Comparison of ENCODE assay signal across 8 cellular contexts in genomic region chr10:91551856-91552255, GRCh38.
DNase-seq lines count a peak whose midpoint lies in the region; ATAC-seq and TF ChIP-seq lines count a peak whose summit lies in the region.

No MANE protein-coding gene starts in this region.

- no peak for ATAC-seq in activated CD8-positive, alpha-beta T cell treated with anti-CD3 and anti-CD28 coated beads for 36 hours
- ATAC-seq in activated CD8-positive, alpha-beta T cell treated with anti-CD3 and anti-CD28 coated beads, Interleukin-2, amount 10 ng/mL, durations not matched to agents 7 days and 5 days = no peak
- ATAC-seq in HG02938 (IDR thresholded peaks at IDR 0.05; ENCODE audit: unreplicated experiment) = no peak
- no peak for ATAC-seq in GM19463 (IDR thresholded peaks at IDR 0.05; ENCODE audit: unreplicated experiment)

- peak; percentile 37 for TF ChIP-seq CTCF in activated CD8-positive, alpha-beta T cell treated with anti-CD3 and anti-CD28 coated beads for 36 hours (IDR thresholded peaks at IDR 0.05)
- peak; percentile 22 to 77 (median 60) for TF ChIP-seq CTCF in dorsolateral prefrontal cortex (IDR thresholded peaks at IDR 0.05 in 54 of 56, conservative IDR thresholded peaks at IDR 0.05 in 2 of 56; ENCODE audit: low read depth in 1 of 56, partially characterized antibody in 56 of 56)

- H3K4me3 Mint-ChIP-seq in activated CD8-positive, alpha-beta T cell treated with anti-CD3 and anti-CD28 coated beads for 36 hours = no peak overlapping the region
- no peak overlapping the region for H3K4me3 Mint-ChIP-seq in activated CD8-positive, alpha-beta T cell treated with anti-CD3 and anti-CD28 coated beads, Interleukin-2, amount 10 ng/mL, durations not matched to agents 7 days and 5 days

- peak overlapping the region in 19 of 59 donors; percentile 4 to 47 (median 23) for H3K4me3 ChIP-seq in dorsolateral prefrontal cortex

- no peaks in the 10 kb centered on the region for H3K36me3 Mint-ChIP-seq in activated CD8-positive, alpha-beta T cell treated with anti-CD3 and anti-CD28 coated beads for 36 hours (ENCODE audit: low read depth)
- no peaks in the 10 kb centered on the region for H3K36me3 Mint-ChIP-seq in activated CD8-positive, alpha-beta T cell treated with anti-CD3 and anti-CD28 coated beads, Interleukin-2, amount 10 ng/mL, durations not matched to agents 7 days and 5 days (ENCODE audit: low read depth)

- no peaks in the 10 kb centered on the region for H3K4me1 Mint-ChIP-seq in activated CD8-positive, alpha-beta T cell treated with anti-CD3 and anti-CD28 coated beads for 36 hours (ENCODE audit: low read depth)
- H3K4me1 Mint-ChIP-seq in activated CD8-positive, alpha-beta T cell treated with anti-CD3 and anti-CD28 coated beads, Interleukin-2, amount 10 ng/mL, durations not matched to agents 7 days and 5 days (ENCODE audit: low read depth) = no peaks in the 10 kb centered on the region

- intact Hi-C loops in activated CD8-positive, alpha-beta T cell treated with anti-CD3 and anti-CD28 coated beads for 36 hours (cut with micrococcal nuclease) = loop anchor here (10.0 kb wide), 1 partner anchor 167 kb away; no protein-coding TSS in a partner anchor
- intact Hi-C loops in dorsolateral prefrontal cortex (cut with DNase I) = loop anchor here in 1 of 2 donors (2.0 kb wide), 2 partner anchors 83 to 253 kb away; no protein-coding TSS in a partner anchor

- peak; percentile 33 for DNase-seq in activated CD8-positive, alpha-beta T cell treated with anti-CD3 and anti-CD28 coated beads for 36 hours
- no peak for DNase-seq in activated CD8-positive, alpha-beta T cell treated with anti-CD3 and anti-CD28 coated beads, Interleukin-2, amount 10 ng/mL, durations not matched to agents 7 days and 5 days
- DNase-seq in NCI-H526 treated with DMSO at 0.1 percent for 48 hours (lab: John Stamatoyannopoulos, UW) (peak; percentile 38), dorsolateral prefrontal cortex (peak in 4 of 10 donors; percentile 25 to 52 (median 38)), lung microvascular endothelial cell (ENCODE audit: low read depth in 2 of 2) (peak; percentile 69 to 82)
- no peak for DNase-seq in activated CD4-positive, alpha-beta T cell treated with anti-CD3 and anti-CD28 coated beads, Interleukin-2, amount 50 U/mL, for 1 hour

- H3K9me3 Mint-ChIP-seq in activated CD8-positive, alpha-beta T cell treated with anti-CD3 and anti-CD28 coated beads for 36 hours = no peaks in the 10 kb centered on the region
- H3K9me3 Mint-ChIP-seq in activated CD8-positive, alpha-beta T cell treated with anti-CD3 and anti-CD28 coated beads, Interleukin-2, amount 10 ng/mL, durations not matched to agents 7 days and 5 days (ENCODE audit: insufficient read depth) = no peaks in the 10 kb centered on the region

- peaks cover 0 to 5% (median 0%) of the 10 kb centered on the region in 45 donors for H3K27me3 ChIP-seq in dorsolateral prefrontal cortex

- CTCF ChIA-PET in activated CD8-positive, alpha-beta T cell treated with anti-CD3 and anti-CD28 coated beads for 36 hours (lab: Charles Lee) = interaction anchor here (0.7 to 2.2 kb wide), 6 partner anchors 37 to 253 kb away, joined by 3 to 8 read pairs (median 4); no protein-coding TSS in a partner anchor
- CTCF ChIA-PET in activated CD8-positive, alpha-beta T cell treated with anti-CD3 and anti-CD28 coated beads, Interleukin-2, amount 10 ng/mL, durations not matched to agents 7 days and 5 days (lab: Charles Lee) = no interaction called here

- POLR2A ChIA-PET in activated CD8-positive, alpha-beta T cell treated with anti-CD3 and anti-CD28 coated beads for 36 hours (lab: Charles Lee) = no interaction called here
- POLR2A ChIA-PET in activated CD8-positive, alpha-beta T cell treated with anti-CD3 and anti-CD28 coated beads, Interleukin-2, amount 10 ng/mL, durations not matched to agents 7 days and 5 days (lab: Charles Lee) = no interaction called here

- H3K27ac ChIP-seq in dorsolateral prefrontal cortex = peak overlapping the region in 24 of 59 donors; percentile 2 to 75 (median 53)

- peaks cover 4% of the 10 kb centered on the region for H3K27me3 Mint-ChIP-seq in activated CD8-positive, alpha-beta T cell treated with anti-CD3 and anti-CD28 coated beads for 36 hours
- H3K27me3 Mint-ChIP-seq in activated CD8-positive, alpha-beta T cell treated with anti-CD3 and anti-CD28 coated beads, Interleukin-2, amount 10 ng/mL, durations not matched to agents 7 days and 5 days (ENCODE audit: low read depth) = no peaks in the 10 kb centered on the region

- no peak overlapping the region for H3K27ac Mint-ChIP-seq in activated CD8-positive, alpha-beta T cell treated with anti-CD3 and anti-CD28 coated beads for 36 hours
- H3K27ac Mint-ChIP-seq in activated CD8-positive, alpha-beta T cell treated with anti-CD3 and anti-CD28 coated beads, Interleukin-2, amount 10 ng/mL, durations not matched to agents 7 days and 5 days = no peak overlapping the region

Comparison
In these comparisons a context has a peak if more than half of its experiments do, and no peak if none do; other contexts are left out.
1. DNase-seq: peak in activated CD8-positive, alpha-beta T cell treated with anti-CD3 and anti-CD28 coated beads for 36 hours (single experiment), NCI-H526 treated with DMSO at 0.1 percent for 48 hours (single experiment) and lung microvascular endothelial cell (2 of 2); none in activated CD8-positive, alpha-beta T cell treated with anti-CD3 and anti-CD28 coated beads, Interleukin-2, amount 10 ng/mL, durations not matched to agents 7 days and 5 days (single experiment) and activated CD4-positive, alpha-beta T cell treated with anti-CD3 and anti-CD28 coated beads, Interleukin-2, amount 50 U/mL, for 1 hour (single experiment).